8 cellular contexts compared by ENCODE assay signal in the genomic region with DNA sequence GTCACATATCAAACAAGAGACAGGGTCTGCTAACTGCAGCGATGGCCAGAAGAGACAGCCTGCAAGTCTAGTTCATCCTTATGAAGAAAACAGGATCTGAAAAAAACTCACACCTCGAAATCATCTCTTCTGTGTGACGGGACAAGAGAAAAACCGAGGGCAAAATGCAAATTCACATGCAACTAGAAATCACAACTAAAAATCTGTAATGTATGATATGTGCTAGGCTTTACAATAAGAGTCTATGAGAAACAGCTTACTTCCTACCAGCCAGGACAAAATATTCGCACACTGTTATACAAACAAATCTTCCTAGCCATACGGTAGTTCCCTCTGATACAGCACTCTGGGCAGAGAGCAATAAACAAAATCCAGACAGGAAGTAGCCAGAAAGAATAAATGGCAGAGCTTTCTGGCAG. TPM values are rescaled to one million over a fixed set of nuclear protein-coding genes. Genes with fewer than 3 reads are reported as not detected.
A peak's percentile ranks its signal among the peaks of the same experiment; 100 is the strongest.
DNase-seq lines count a peak whose midpoint lies in the region; ATAC-seq, FAIRE-seq and TF ChIP-seq lines count a peak whose summit lies in the region.

No MANE protein-coding gene starts in this region.

- peak; percentile 21 for FAIRE-seq in colon (lab: Jason Lieb, UNC)

- intact Hi-C loops in CD4-positive, alpha-beta memory T cell (cut with micrococcal nuclease) = no loop called here
- intact Hi-C loops in upper lobe of right lung (cut with DNase I) = no loop called here

- no peak overlapping the region for H3K4me3 ChIP-seq in CD4-positive, alpha-beta memory T cell (ENCODE audit: low read length in 2 of 2)
- peak overlapping the region; percentile 15 for H3K4me3 ChIP-seq in upper lobe of right lung

- ATAC-seq in GM19372 (IDR thresholded peaks at IDR 0.05; ENCODE audit: low read depth, unreplicated experiment) (peak; percentile 49), HG03354 (IDR thresholded peaks at IDR 0.05; ENCODE audit: poor library complexity, severe bottlenecking, unreplicated experiment) (peak; percentile 65), upper lobe of right lung (peak; percentile 58)

- CTCF ChIA-PET in CD4-positive, alpha-beta memory T cell (lab: Charles Lee; ENCODE audit: partially characterized antibody) = interaction anchor here (0.6 to 1.2 kb wide), 9 partner anchors 11 to 95 kb away, joined by 3 to 5 read pairs (median 3); no protein-coding TSS in a partner anchor

- no peaks in the 10 kb centered on the region for H3K27me3 Mint-ChIP-seq in CD4-positive, alpha-beta memory T cell

- peak in 1 of 5 donors; percentile 33 for DNase-seq in CD4-positive, alpha-beta memory T cell
- DNase-seq in upper lobe of right lung (no peak), iPS-NIHi11 (ENCODE audit: low spot score) (no peak), LoVo (ENCODE audit: low spot score) (no peak), NCI-H82 (lab: John Stamatoyannopoulos, UW) (no peak)

- peaks cover 87% of the 10 kb centered on the region for H3K4me1 ChIP-seq in CD4-positive, alpha-beta memory T cell (ENCODE audit: insufficient read depth, low read length)
- H3K4me1 ChIP-seq in upper lobe of right lung = peaks cover 30% of the 10 kb centered on the region

- peak overlapping the region; percentile 65 for H3K27ac ChIP-seq in CD4-positive, alpha-beta memory T cell (ENCODE audit: low read depth, low read length)
- peak overlapping the region; percentile 69 for H3K27ac ChIP-seq in upper lobe of right lung

- H3K36me3 Mint-ChIP-seq in CD4-positive, alpha-beta memory T cell = peaks cover 18 to 32% of the 10 kb centered on the region in 2 donors

- no peak for TF ChIP-seq CTCF in upper lobe of right lung (IDR thresholded peaks at IDR 0.05)

- peaks cover 0 to 2% (median 0%) of the 10 kb centered on the region in 8 donors for H3K9me3 Mint-ChIP-seq in CD4-positive, alpha-beta memory T cell

- H3K9me3 ChIP-seq in CD4-positive, alpha-beta memory T cell (ENCODE audit: control insufficient read depth in 1 of 2, low read length in 2 of 2) = no peaks in the 10 kb centered on the region
- no peaks in the 10 kb centered on the region for H3K9me3 ChIP-seq in upper lobe of right lung

- POLR2A ChIA-PET in CD4-positive, alpha-beta memory T cell (lab: Charles Lee; ENCODE audit: partially characterized antibody) = interaction anchor here (0.7 to 9.1 kb wide), 21 partner anchors 8 to 147 kb away, joined by 3 to 96 read pairs (median 4); a partner anchor contains a TSS

- H3K4me3 Mint-ChIP-seq in CD4-positive, alpha-beta memory T cell = peak overlapping the region; percentile 43 to 82 (median 64)

- H3K27ac Mint-ChIP-seq in CD4-positive, alpha-beta memory T cell = peak overlapping the region; percentile 76 to 98 (median 91)

- H3K27me3 ChIP-seq in CD4-positive, alpha-beta memory T cell (ENCODE audit: insufficient read depth, low read length) = no peaks in the 10 kb centered on the region
- no peaks in the 10 kb centered on the region for H3K27me3 ChIP-seq in upper lobe of right lung

- H3K36me3 ChIP-seq in CD4-positive, alpha-beta memory T cell (ENCODE audit: insufficient read depth, low read length) = no peaks in the 10 kb centered on the region
- H3K36me3 ChIP-seq in upper lobe of right lung = no peaks in the 10 kb centered on the region

- H3K4me1 Mint-ChIP-seq in CD4-positive, alpha-beta memory T cell = peaks cover 65 to 91% (median 77%) of the 10 kb centered on the region in 4 donors

RNA-seq across cellular contexts. Expression of a gene that starts 48.8 kb away (rescaled TPM):
- 100 to 1,000 TPM; 229 to 248 TPM for total RNA-seq in CD4-positive, alpha-beta memory T cell
- polyA plus RNA-seq in CD4-positive, alpha-beta memory T cell = 10 to 100 TPM; 51.5 to 87.9 TPM
- total RNA-seq in upper lobe of right lung = 51.4 TPM
